ENCODE assay signal across 8 cellular contexts in the genomic region with DNA sequence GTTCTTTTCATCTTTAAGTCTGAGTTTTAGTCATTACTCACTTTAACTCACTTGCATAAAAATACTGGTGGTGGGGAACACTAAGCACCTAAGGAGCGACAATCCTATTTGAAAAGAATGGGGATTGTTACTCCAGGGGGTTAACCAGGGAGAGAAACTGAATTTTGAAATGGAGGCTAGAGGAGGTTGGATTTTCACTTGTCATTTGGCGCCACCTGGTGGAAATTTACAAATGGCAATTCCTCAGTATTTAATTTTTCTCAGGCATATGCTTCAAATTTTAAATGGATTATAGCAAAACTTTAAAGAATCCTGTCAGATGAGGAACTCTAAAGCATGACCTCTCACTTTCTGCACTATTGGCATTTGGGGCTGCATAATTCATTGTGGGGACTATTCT. TPM values are rescaled to one million over a fixed set of nuclear protein-coding genes. Genes with fewer than 3 reads are reported as not detected.
DNase-seq lines count a peak whose midpoint lies in the region; ATAC-seq and TF ChIP-seq lines count a peak whose summit lies in the region.

No MANE protein-coding gene starts in this region.

- H4K20me1 ChIP-seq in DND-41 (ENCODE audit: insufficient read depth, low read length) = no peaks in the 10 kb centered on the region

- H3K27me3 ChIP-seq in DND-41 (ENCODE audit: insufficient read depth, low read length, poor library complexity) (no peaks in the 10 kb centered on the region), adrenal gland (peaks cover 8% of the 10 kb centered on the region), iPS-20b (ENCODE audit: insufficient read depth, low read length) (no peaks in the 10 kb centered on the region)

- peak overlapping the region; percentile 72 for H2AFZ ChIP-seq in DND-41 (ENCODE audit: low read depth, low read length)

- H3K4me1 ChIP-seq in DND-41 (ENCODE audit: insufficient read depth, low read length) (peaks cover 38% of the 10 kb centered on the region), adrenal gland (replicated peaks in 1 of 2) (peaks cover 4 to 14% of the 10 kb centered on the region in 2 donors), iPS-20b (ENCODE audit: insufficient read depth, low read length) (peaks cover 16% of the 10 kb centered on the region)

- TF ChIP-seq CTCF in DND-41 (IDR thresholded peaks at IDR 0.05; ENCODE audit: borderline replicate concordance, extremely low read depth, low read length, poor library complexity, severe bottlenecking) = peak; percentile 69
- peak; percentile 59 to 90 (median 77) for TF ChIP-seq CTCF in adrenal gland (IDR thresholded peaks at IDR 0.05)

- ATAC-seq in DND-41 (ENCODE audit: insufficient read depth, low read depth) (no peak), HG02870 (IDR thresholded peaks at IDR 0.05; ENCODE audit: unreplicated experiment) (no peak)

- 0 to 3% (median 1%) methylated on average over 2 of the region's 2 CpGs for WGBS in adrenal gland, 4 donors

- no peak overlapping the region for H3K4me3 ChIP-seq in DND-41 (ENCODE audit: low read depth in 1 of 2, low read length in 2 of 2)
- no peak overlapping the region for H3K4me3 ChIP-seq in adrenal gland
- H3K4me3 ChIP-seq in iPS-20b (ENCODE audit: low read length) = no peak overlapping the region

- H3K9me3 ChIP-seq in DND-41 (ENCODE audit: insufficient read depth, low read length, severe bottlenecking) = no peaks in the 10 kb centered on the region
- no peaks in the 10 kb centered on the region for H3K9me3 ChIP-seq in adrenal gland (replicated peaks in 1 of 3)
- H3K9me3 ChIP-seq in iPS-20b (ENCODE audit: insufficient read depth, low read depth, low read length) = no peaks in the 10 kb centered on the region

- peak overlapping the region; percentile 31; the same call in 1 of the 2 replicates for H3K4me2 ChIP-seq in DND-41 (ENCODE audit: insufficient read depth, low read length)

- intact Hi-C loops in adrenal gland (cut with DNase I) = loop anchor here (5.0 to 10.0 kb wide), 4 partner anchors 258 to 525 kb away; no protein-coding TSS in a partner anchor

- H3K36me3 ChIP-seq in DND-41 (ENCODE audit: insufficient read depth, low read length) (no peaks in the 10 kb centered on the region), adrenal gland (replicated peaks in 1 of 2) (no peaks in the 10 kb centered on the region), iPS-20b (ENCODE audit: insufficient read depth, low read depth, low read length) (no peaks in the 10 kb centered on the region)

- DNase-seq in DND-41 (peak; percentile 58), Kasumi-1 (lab: John Stamatoyannopoulos, UW) (peak; percentile 31 to 69), SKM-1 (lab: John Stamatoyannopoulos, UW; ENCODE audit: unreplicated experiment) (peak; percentile 26), adrenal gland (peak; percentile 35 to 74 (median 53)), AG20443 (ENCODE audit: low spot score) (no peak)
- DNase-seq in stimulated activated CD4-positive, alpha-beta T cell treated with anti-CD3 and anti-CD28 coated beads, Interleukin-1b, Interleukin-23, amount 100 ng/mL, for 48 hours = peak; percentile 13

- H3K27ac ChIP-seq in DND-41 (ENCODE audit: low read length) (peak overlapping the region; percentile 67), adrenal gland (no peak overlapping the region), iPS-20b (ENCODE audit: low read length) (no peak overlapping the region)

- TF ChIP-seq POLR2A in adrenal gland (IDR thresholded peaks at IDR 0.05) = no peak

- H3K79me2 ChIP-seq in DND-41 (ENCODE audit: insufficient read depth, low read length) = peaks cover 20% of the 10 kb centered on the region

- peak overlapping the region; percentile 16; the same call in 1 of the 2 replicates for H3K9ac ChIP-seq in DND-41 (ENCODE audit: low read depth, low read length)
- peak overlapping the region; percentile 58; the same call in 1 of the 2 replicates for H3K9ac ChIP-seq in iPS-20b (ENCODE audit: low read depth, low read length)

RNA-seq across cellular contexts. Expression of a gene that starts 2.7 kb away (rescaled TPM):
- 10 to 100 TPM; 13.9 to 30.7 (median 19.8) TPM for total RNA-seq in adrenal gland
- polyA plus RNA-seq in adrenal gland = 10 to 100 TPM; 15.1 to 32.9 (median 24.1) TPM
